8 cellular contexts compared by ENCODE assay signal in genomic region chr1:222634180-222635013, GRCh38. TPM values are rescaled to one million over a fixed set of nuclear protein-coding genes. Genes with fewer than 3 reads are reported as not detected.
DNase-seq lines count a peak whose midpoint lies in the region; ATAC-seq and TF ChIP-seq lines count a peak whose summit lies in the region.

No MANE protein-coding gene starts in this region.

- H3K9me3 ChIP-seq in DND-41 (ENCODE audit: insufficient read depth, low read length, severe bottlenecking), result no peaks in the 10 kb centered on the region
- no peaks in the 10 kb centered on the region for H3K9me3 ChIP-seq in OCI-LY1 (ENCODE audit: low read length)
- no peaks in the 10 kb centered on the region for H3K9me3 ChIP-seq in neuronal stem cell (replicated peaks in 1 of 2; ENCODE audit: control insufficient read depth in 2 of 2, insufficient read depth in 1 of 2, low read depth in 1 of 2, low read length in 2 of 2)

- peaks cover 4% of the 10 kb centered on the region for H3K79me1 ChIP-seq in neuronal stem cell (ENCODE audit: low read depth, low read length)

- H3K4ac ChIP-seq in neuronal stem cell (ENCODE audit: low read length), result no peak overlapping the region

- H2AK5ac ChIP-seq in neuronal stem cell (ENCODE audit: low read depth, low read length), result no peak overlapping the region

- no peaks in the 10 kb centered on the region for H4K20me1 ChIP-seq in DND-41 (ENCODE audit: insufficient read depth, low read length)
- no peaks in the 10 kb centered on the region for H4K20me1 ChIP-seq in OCI-LY1 (ENCODE audit: insufficient read depth, low read length)

- H3F3A ChIP-seq in OCI-LY1 (ENCODE audit: insufficient read depth, low read length), result no peaks in the 10 kb centered on the region

- no peak overlapping the region for H3K14ac ChIP-seq in neuronal stem cell (ENCODE audit: low read length)

- in situ Hi-C loops in KBM-7 (cut with MboI; ENCODE audit: low pct_unique_long_range_greater_than_20kb, low sequenced_read_pairs), result loop anchor here (25.0 kb wide), 1 partner anchor 172 kb away; no protein-coding TSS in a partner anchor

- TF ChIP-seq CTCF in DND-41 (IDR thresholded peaks at IDR 0.05; ENCODE audit: borderline replicate concordance, extremely low read depth, low read length, poor library complexity, severe bottlenecking) (peak; percentile 91), OCI-LY1 (IDR thresholded peaks at IDR 0.05; ENCODE audit: low read length) (peak; percentile 81)

- H3K4me2 ChIP-seq in DND-41 (ENCODE audit: insufficient read depth, low read length) (no peak overlapping the region), OCI-LY1 (ENCODE audit: low read length) (no peak overlapping the region), neuronal stem cell (ENCODE audit: insufficient read depth, low read length, poor library complexity, severe bottlenecking) (no peak overlapping the region)

- DNase-seq in DND-41, result peak; percentile 63
- peak; percentile 86 for DNase-seq in KBM-7
- peak; percentile 72 for DNase-seq in activated T-cell treated with anti-CD3 and anti-CD28 coated beads for 4 hours
- DNase-seq in fibroblast of peridontal ligament (ENCODE audit: extremely low read depth), result peak; percentile 99
- DNase-seq in neuronal stem cell (ENCODE audit: low spot score), result peak; percentile 82
- DNase-seq in GM19238 (ENCODE audit: insufficient read length, low spot score), result no peak

- H3K79me2 ChIP-seq in DND-41 (ENCODE audit: insufficient read depth, low read length), result no peaks in the 10 kb centered on the region
- H3K79me2 ChIP-seq in OCI-LY1 (ENCODE audit: insufficient read depth, low read length), result no peaks in the 10 kb centered on the region

- H2BK12ac ChIP-seq in neuronal stem cell (ENCODE audit: low read length), result no peak overlapping the region

- H3K4me3 ChIP-seq in DND-41 (ENCODE audit: low read depth in 1 of 2, low read length in 2 of 2) (no peak overlapping the region), OCI-LY1 (ENCODE audit: low read depth, low read length, poor library complexity, severe bottlenecking) (no peak overlapping the region), neuronal stem cell (ENCODE audit: low read length in 2 of 2) (no peak overlapping the region)

- H3K4me1 ChIP-seq in DND-41 (ENCODE audit: insufficient read depth, low read length) (no peaks in the 10 kb centered on the region), OCI-LY1 (ENCODE audit: insufficient read depth, low read length, severe bottlenecking) (no peaks in the 10 kb centered on the region), neuronal stem cell (ENCODE audit: control insufficient read depth in 2 of 2, insufficient read depth in 1 of 2, low read depth in 1 of 2, low read length in 2 of 2) (no peaks in the 10 kb centered on the region)

- H3K27me3 ChIP-seq in DND-41 (ENCODE audit: insufficient read depth, low read length, poor library complexity) (no peaks in the 10 kb centered on the region), OCI-LY1 (ENCODE audit: insufficient read depth, low read length) (no peaks in the 10 kb centered on the region), neuronal stem cell (ENCODE audit: control insufficient read depth in 3 of 3, insufficient read depth in 3 of 3, low read depth in 1 of 3, low read length in 3 of 3) (no peaks in the 10 kb centered on the region)

- ATAC-seq in DND-41 (ENCODE audit: insufficient read depth, low read depth), result peak; percentile 97
- ATAC-seq in GM21576 (IDR thresholded peaks at IDR 0.05; ENCODE audit: unreplicated experiment), result peak; percentile 91

- no peak overlapping the region for H2BK120ac ChIP-seq in neuronal stem cell (ENCODE audit: low read depth, low read length)

- H3K27ac ChIP-seq in DND-41 (ENCODE audit: low read length) (no peak overlapping the region), OCI-LY1 (ENCODE audit: low read depth, low read length, poor library complexity, severe bottlenecking) (no peak overlapping the region), neuronal stem cell (replicated peaks; ENCODE audit: low read length) (no peak overlapping the region)

- no peak overlapping the region for H3K23ac ChIP-seq in neuronal stem cell (ENCODE audit: low read depth, low read length, poor library complexity)

- H4K91ac ChIP-seq in neuronal stem cell (ENCODE audit: low read depth, low read length, poor library complexity), result no peak overlapping the region

- H4K8ac ChIP-seq in neuronal stem cell (ENCODE audit: low read depth, low read length), result no peak overlapping the region

- no peak overlapping the region for H3K9ac ChIP-seq in DND-41 (ENCODE audit: low read depth, low read length)
- H3K9ac ChIP-seq in OCI-LY1 (ENCODE audit: low read length), result no peak overlapping the region
- no peak overlapping the region for H3K9ac ChIP-seq in neuronal stem cell (ENCODE audit: low read depth, low read length, poor library complexity)

- no CpG with 5 or more reads among the region's 7 CpGs for WGBS in neuronal stem cell (ENCODE audit: extremely low coverage in 2 of 2, insufficient read length in 2 of 2, insufficient replicate concordance in 1 of 2), 2 donors

- H2AFZ ChIP-seq in DND-41 (ENCODE audit: low read depth, low read length), result no peak overlapping the region
- no peak overlapping the region for H2AFZ ChIP-seq in OCI-LY1 (ENCODE audit: low read length)
- H2AFZ ChIP-seq in neuronal stem cell (ENCODE audit: low read length), result no peak overlapping the region

- H2BK15ac ChIP-seq in neuronal stem cell (ENCODE audit: low read length), result no peak overlapping the region

- no peak overlapping the region for H2BK5ac ChIP-seq in neuronal stem cell (ENCODE audit: low read length)

- no peak overlapping the region for H3K18ac ChIP-seq in neuronal stem cell (ENCODE audit: low read length)

- peaks cover 80% of the 10 kb centered on the region for H3K36me3 ChIP-seq in DND-41 (ENCODE audit: insufficient read depth, low read length)
- H3K36me3 ChIP-seq in OCI-LY1 (ENCODE audit: insufficient read depth, low read length), result peaks cover 24% of the 10 kb centered on the region; the same call in 1 of the 2 replicates
- peaks cover 18 to 93% of the 10 kb centered on the region in 2 donors for H3K36me3 ChIP-seq in neuronal stem cell (replicated peaks in 1 of 2; ENCODE audit: control insufficient read depth in 2 of 2, insufficient read depth in 2 of 2, low read length in 2 of 2)

- H3K9me2 ChIP-seq in OCI-LY1 (ENCODE audit: low read depth, low read length), result no peaks in the 10 kb centered on the region

RNA-seq across cellular contexts. Expression of gene MIA3, which starts 16.5 kb away (rescaled TPM):
- 33.3 TPM for polyA plus RNA-seq in neuronal stem cell (2013, experiment 1 of 2)
- 30.7 TPM for polyA plus RNA-seq in neuronal stem cell (2013, experiment 2 of 2)

RNA-seq across cellular contexts. Expression of gene TAF1A, which starts 44.7 kb away (rescaled TPM):
- polyA plus RNA-seq in neuronal stem cell (2013, experiment 1 of 2), result 17.2 TPM
- 17.1 TPM for polyA plus RNA-seq in neuronal stem cell (2013, experiment 2 of 2)
